ENCODE assay signal across 19 cellular contexts in genomic region chr2:60302377-60303126, GRCh38.
"Had no signal": no experiment of that assay in that cellular context is flagged by ENCODE, and none has a peak within 500 bp of the region (broad histone marks: within the 10 kb centered on the region; RNA-seq: fewer than 3 reads in every experiment).

No MANE protein-coding gene starts in this region.

- H3K27ac Mint-ChIP-seq: activated CD4-positive, alpha-beta memory T cell treated with anti-CD3 and anti-CD28 coated beads for 36 hours; activated CD8-positive, alpha-beta memory T cell treated with anti-CD3 and anti-CD28 coated beads, Interleukin-2, amount 10 ng/mL, durations not matched to agents 7 days and 5 days; activated naive CD4-positive, alpha-beta T cell treated with anti-CD3 and anti-CD28 coated beads for 36 hours; activated T-helper 2 cell treated with anti-CD3 and anti-CD28 coated beads, Interferon-gamma antibody, Interleukin-2, Interleukin-4, amounts not matched to agents 10 μg/mL and 5 μg/mL and 100 μg/mL, durations not matched to agents 14 hours and 24 hours and 36 hours; dendritic cell treated with granulocyte-macrophage colony-stimulating factor and Interleukin-4, amounts not matched to agents 40 ng/mL and 50 ng/mL, for 4 days; nephron; stimulated activated naive CD8-positive, alpha-beta T cell treated with anti-CD3 and anti-CD28 coated beads, Interleukin-15, Interleukin-2, amounts not matched to agents 100 ng/mL and 50 ng/mL, for 24 hours; T-cell had no signal

- H3K36me3 ChIP-seq: ascending aorta, upper lobe of left lung had no signal

- DNase-seq: activated CD4-positive, alpha-beta memory T cell treated with anti-CD3 and anti-CD28 coated beads for 36 hours; activated CD8-positive, alpha-beta memory T cell treated with anti-CD3 and anti-CD28 coated beads, Interleukin-2, amount 10 ng/mL, durations not matched to agents 7 days and 5 days; activated naive CD4-positive, alpha-beta T cell treated with anti-CD3 and anti-CD28 coated beads for 36 hours; activated T-cell treated with anti-CD3 and anti-CD28 coated beads, Interleukin-2, amount 50 U/mL, for 1 hour; effector memory CD4-positive, alpha-beta T cell; kidney glomerular epithelial cell; occipital lobe; stimulated activated CD4-positive, alpha-beta T cell treated with anti-CD3 and anti-CD28 coated beads, Interleukin-15, amount 100 ng/mL, for 24 hours; stimulated activated CD4-positive, alpha-beta T cell treated with anti-CD3 and anti-CD28 coated beads, Interleukin-4, amount 100 ng/mL, for 1 hour; T-cell; T1000; upper lobe of left lung had no signal

- ATAC-seq: activated CD8-positive, alpha-beta memory T cell treated with anti-CD3 and anti-CD28 coated beads, Interleukin-2, amount 10 ng/mL, durations not matched to agents 7 days and 5 days; T-cell had no signal

- H3K27me3 ChIP-seq: ascending aorta, upper lobe of left lung had no signal

- H3K9me3 Mint-ChIP-seq: activated CD4-positive, alpha-beta memory T cell treated with anti-CD3 and anti-CD28 coated beads for 36 hours; activated naive CD4-positive, alpha-beta T cell treated with anti-CD3 and anti-CD28 coated beads for 36 hours; activated T-helper 2 cell treated with anti-CD3 and anti-CD28 coated beads, Interferon-gamma antibody, Interleukin-2, Interleukin-4, amounts not matched to agents 10 μg/mL and 5 μg/mL and 100 μg/mL, durations not matched to agents 14 hours and 24 hours and 36 hours; dendritic cell treated with granulocyte-macrophage colony-stimulating factor and Interleukin-4, amounts not matched to agents 40 ng/mL and 50 ng/mL, for 4 days; stimulated activated naive CD8-positive, alpha-beta T cell treated with anti-CD3 and anti-CD28 coated beads, Interleukin-15, Interleukin-2, amounts not matched to agents 100 ng/mL and 50 ng/mL, for 24 hours; T-cell had no signal

- H3K4me3 ChIP-seq: ascending aorta, skin epidermis, upper lobe of left lung had no signal

- H3K27ac ChIP-seq: ascending aorta, epithelial cell of prostate, skin epidermis, upper lobe of left lung had no signal

- H3K4me1 ChIP-seq: ascending aorta, upper lobe of left lung had no signal

- H3K9me3 ChIP-seq: ascending aorta, upper lobe of left lung had no signal

- H3K4me1 Mint-ChIP-seq: activated CD8-positive, alpha-beta memory T cell treated with anti-CD3 and anti-CD28 coated beads, Interleukin-2, amount 10 ng/mL, durations not matched to agents 7 days and 5 days; T-cell had no signal

- H3K4me3 Mint-ChIP-seq: activated CD4-positive, alpha-beta memory T cell treated with anti-CD3 and anti-CD28 coated beads for 36 hours; activated CD8-positive, alpha-beta memory T cell treated with anti-CD3 and anti-CD28 coated beads, Interleukin-2, amount 10 ng/mL, durations not matched to agents 7 days and 5 days; activated naive CD4-positive, alpha-beta T cell treated with anti-CD3 and anti-CD28 coated beads for 36 hours; dendritic cell treated with granulocyte-macrophage colony-stimulating factor and Interleukin-4, amounts not matched to agents 40 ng/mL and 50 ng/mL, for 4 days; nephron; stimulated activated naive CD8-positive, alpha-beta T cell treated with anti-CD3 and anti-CD28 coated beads, Interleukin-15, Interleukin-2, amounts not matched to agents 100 ng/mL and 50 ng/mL, for 24 hours; T-cell had no signal

- H3K36me3 Mint-ChIP-seq: activated CD4-positive, alpha-beta memory T cell treated with anti-CD3 and anti-CD28 coated beads for 36 hours; activated CD8-positive, alpha-beta memory T cell treated with anti-CD3 and anti-CD28 coated beads, Interleukin-2, amount 10 ng/mL, durations not matched to agents 7 days and 5 days; T-cell had no signal

- H3K27me3 Mint-ChIP-seq: dendritic cell treated with granulocyte-macrophage colony-stimulating factor and Interleukin-4, amounts not matched to agents 40 ng/mL and 50 ng/mL, for 4 days; stimulated activated naive CD8-positive, alpha-beta T cell treated with anti-CD3 and anti-CD28 coated beads, Interleukin-15, Interleukin-2, amounts not matched to agents 100 ng/mL and 50 ng/mL, for 24 hours; T-cell had no signal
